8 cellular contexts compared by ENCODE assay signal in the genomic region with DNA sequence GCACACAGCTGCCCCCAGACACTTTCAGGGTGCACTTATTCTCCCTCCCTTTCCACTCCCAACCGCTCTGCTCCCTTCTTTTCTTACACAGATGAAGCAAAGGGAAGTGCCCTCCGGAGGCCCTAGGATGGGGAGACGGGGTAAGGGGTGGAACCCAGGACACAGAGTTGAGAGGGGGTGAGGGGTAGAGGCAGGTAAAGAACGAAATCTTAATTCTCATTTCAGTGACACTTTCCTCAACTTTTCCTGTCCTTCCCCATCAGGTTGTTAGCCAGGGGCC. TPM values are rescaled to one million over a fixed set of nuclear protein-coding genes. Genes with fewer than 3 reads are reported as not detected.
DNase-seq lines count a peak whose midpoint lies in the region; ATAC-seq and TF ChIP-seq lines count a peak whose summit lies in the region.

No MANE protein-coding gene starts in this region.

- H3K4me2 ChIP-seq in neural cell (ENCODE audit: low read length), result peak overlapping the region; percentile 74

- H3K36me3 ChIP-seq in NT2/D1 (ENCODE audit: insufficient read depth, insufficient read length, low read length), result peaks cover 40% of the 10 kb centered on the region
- H3K36me3 ChIP-seq in esophagus (ENCODE audit: control insufficient read depth in 2 of 2, insufficient read depth in 2 of 2, low read length in 1 of 2), result peaks cover 0 to 4% of the 10 kb centered on the region in 2 donors
- peaks cover 11% of the 10 kb centered on the region for H3K36me3 ChIP-seq in neural cell (ENCODE audit: insufficient read depth, low read length)

- CTCF ChIA-PET in AG04449 (lab: Yijun Ruan, JAX), result interaction anchor here (1.2 to 19.0 kb wide), 9 partner anchors 10 to 201 kb away, joined by 3 to 486 read pairs (median 16); partner anchors contain the start of genes PLEKHO1 and VPS45

- ATAC-seq in HG03108 (IDR thresholded peaks at IDR 0.05; ENCODE audit: unreplicated experiment) (no peak), HG02885 (IDR thresholded peaks at IDR 0.05; ENCODE audit: poor library complexity, unreplicated experiment) (no peak)

- no peak for TF ChIP-seq CTCF in AG04449 (IDR thresholded peaks at IDR 0.05; ENCODE audit: insufficient read depth, low read length, missing control alignments)
- TF ChIP-seq CTCF in neural cell (IDR thresholded peaks at IDR 0.05; ENCODE audit: poor library complexity, severe bottlenecking), result no peak

- no peak for TF ChIP-seq RAD21 in neural cell (conservative IDR thresholded peaks at IDR 0.05)

- H3K9me2 ChIP-seq in neural cell (ENCODE audit: insufficient read depth, low read length), result no peaks in the 10 kb centered on the region

- H3K27ac ChIP-seq in esophagus (ENCODE audit: low read depth in 2 of 2, low read length in 1 of 2), result peak overlapping the region; percentile 56 to 92
- peak overlapping the region; percentile 99 for H3K27ac ChIP-seq in neural cell (ENCODE audit: low read length)

- H3F3A ChIP-seq in neural cell (ENCODE audit: insufficient read depth, low read length, poor library complexity, severe bottlenecking), result peaks cover 16% of the 10 kb centered on the region

- no peak overlapping the region for H2AFZ ChIP-seq in neural cell (ENCODE audit: low read depth, low read length)

- no peak for DNase-seq in AG04449 (ENCODE audit: low read depth, low spot score)
- no peak for DNase-seq in NT2/D1 (ENCODE audit: low read depth, low spot score)
- no peak for DNase-seq in stimulated activated CD8-positive, alpha-beta memory T cell treated with anti-CD3 and anti-CD28 coated beads, Interleukin-4, amount 100 ng/mL, for 48 hours
- no peak for DNase-seq in HPDE6-E6E7 (ENCODE audit: extremely low spot score)

- peaks cover 13% of the 10 kb centered on the region for H3K4me1 ChIP-seq in NT2/D1 (ENCODE audit: insufficient read depth, insufficient read length)
- peaks cover 0 to 2% of the 10 kb centered on the region in 2 donors for H3K4me1 ChIP-seq in esophagus (ENCODE audit: control insufficient read depth in 2 of 2, insufficient read depth in 2 of 2, low read length in 1 of 2)

- 57 to 61% methylated on average over 4 of the region's 4 CpGs for WGBS in esophagus, 2 donors

- no peaks in the 10 kb centered on the region for H4K20me1 ChIP-seq in neural cell (ENCODE audit: insufficient read depth)

- TF ChIP-seq EP300 in neural cell (conservative IDR thresholded peaks at IDR 0.05; ENCODE audit: poor library complexity, severe bottlenecking), result no peak

- no peaks in the 10 kb centered on the region for H3K79me2 ChIP-seq in neural cell (replicated peaks; ENCODE audit: insufficient read depth, low read length)

- H3K9ac ChIP-seq in NT2/D1 (ENCODE audit: insufficient read length, low read depth) (peak overlapping the region; percentile 69), neural cell (ENCODE audit: low read length) (peak overlapping the region; percentile 89)

- H3K4me3 ChIP-seq in AG04449 (ENCODE audit: low read depth, low read length), result peak overlapping the region; percentile 29; the same call in 1 of the 2 replicates
- H3K4me3 ChIP-seq in NT2/D1 (ENCODE audit: insufficient read length, low read depth), result peak overlapping the region; percentile 16
- H3K4me3 ChIP-seq in esophagus (ENCODE audit: low read depth in 1 of 2, low read length in 2 of 2), result no peak overlapping the region
- peak overlapping the region; percentile 59 for H3K4me3 ChIP-seq in neural cell (ENCODE audit: low read length)

- POLR2A ChIA-PET in AG04449 (lab: Yijun Ruan, JAX), result interaction anchor here (0.8 to 3.2 kb wide), 4 partner anchors 11 to 276 kb away, joined by 3 to 64 read pairs (median 6); partner anchors contain the start of gene PLEKHO1

- no peaks in the 10 kb centered on the region for H3K9me3 ChIP-seq in NT2/D1 (ENCODE audit: insufficient read depth, low read length)
- H3K9me3 ChIP-seq in esophagus (ENCODE audit: control insufficient read depth in 2 of 2, insufficient read depth in 1 of 2, low read depth in 1 of 2, low read length in 1 of 2), result no peaks in the 10 kb centered on the region
- H3K9me3 ChIP-seq in neural cell (ENCODE audit: low read length), result no peaks in the 10 kb centered on the region

- H3K27me3 ChIP-seq in NT2/D1 (ENCODE audit: insufficient read depth, insufficient read length) (no peaks in the 10 kb centered on the region), esophagus (ENCODE audit: control insufficient read depth in 1 of 2, insufficient read depth in 2 of 2, low read length in 2 of 2) (no peaks in the 10 kb centered on the region), neural cell (ENCODE audit: insufficient read depth, low read depth, low read length) (no peaks in the 10 kb centered on the region)

TF ChIP-seq in neural cell, 6 proteins besides CTCF, POLR2A, EP300 and RAD21:
- TF ChIP-seq POLR2AphosphoS5 (IDR thresholded peaks at IDR 0.05) (no peak), EZH2 (IDR thresholded peaks at IDR 0.05; ENCODE audit: borderline replicate concordance, insufficient read depth, low read length, poor library complexity, severe bottlenecking) (no peak), MXI1 (conservative IDR thresholded peaks at IDR 0.05; ENCODE audit: poor library complexity, severe bottlenecking) (no peak), TAF1 (IDR thresholded peaks at IDR 0.05; ENCODE audit: low read depth) (no peak), SMC3 (conservative IDR thresholded peaks at IDR 0.05; ENCODE audit: poor library complexity) (no peak)
- TF ChIP-seq, protein P1, sequence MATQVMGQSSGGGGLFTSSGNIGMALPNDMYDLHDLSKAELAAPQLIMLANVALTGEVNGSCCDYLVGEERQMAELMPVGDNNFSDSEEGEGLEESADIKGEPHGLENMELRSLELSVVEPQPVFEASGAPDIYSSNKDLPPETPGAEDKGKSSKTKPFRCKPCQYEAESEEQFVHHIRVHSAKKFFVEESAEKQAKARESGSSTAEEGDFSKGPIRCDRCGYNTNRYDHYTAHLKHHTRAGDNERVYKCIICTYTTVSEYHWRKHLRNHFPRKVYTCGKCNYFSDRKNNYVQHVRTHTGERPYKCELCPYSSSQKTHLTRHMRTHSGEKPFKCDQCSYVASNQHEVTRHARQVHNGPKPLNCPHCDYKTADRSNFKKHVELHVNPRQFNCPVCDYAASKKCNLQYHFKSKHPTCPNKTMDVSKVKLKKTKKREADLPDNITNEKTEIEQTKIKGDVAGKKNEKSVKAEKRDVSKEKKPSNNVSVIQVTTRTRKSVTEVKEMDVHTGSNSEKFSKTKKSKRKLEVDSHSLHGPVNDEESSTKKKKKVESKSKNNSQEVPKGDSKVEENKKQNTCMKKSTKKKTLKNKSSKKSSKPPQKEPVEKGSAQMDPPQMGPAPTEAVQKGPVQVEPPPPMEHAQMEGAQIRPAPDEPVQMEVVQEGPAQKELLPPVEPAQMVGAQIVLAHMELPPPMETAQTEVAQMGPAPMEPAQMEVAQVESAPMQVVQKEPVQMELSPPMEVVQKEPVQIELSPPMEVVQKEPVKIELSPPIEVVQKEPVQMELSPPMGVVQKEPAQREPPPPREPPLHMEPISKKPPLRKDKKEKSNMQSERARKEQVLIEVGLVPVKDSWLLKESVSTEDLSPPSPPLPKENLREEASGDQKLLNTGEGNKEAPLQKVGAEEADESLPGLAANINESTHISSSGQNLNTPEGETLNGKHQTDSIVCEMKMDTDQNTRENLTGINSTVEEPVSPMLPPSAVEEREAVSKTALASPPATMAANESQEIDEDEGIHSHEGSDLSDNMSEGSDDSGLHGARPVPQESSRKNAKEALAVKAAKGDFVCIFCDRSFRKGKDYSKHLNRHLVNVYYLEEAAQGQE (IDR thresholded peaks at IDR 0.05; ENCODE audit: borderline replicate concordance), result no peak
TF ChIP-seq in neural cell: peak in this region for 0.

RNA-seq across cellular contexts. Expression of gene PLEKHO1, which starts 12.8 kb away (rescaled TPM):
- polyA plus RNA-seq in esophagus, result 10 to 100 TPM; 25.1 to 36.7 TPM
- 203 and 213 TPM in 2 replicates for polyA plus RNA-seq in neural cell
- 107 and 109 TPM in 2 replicates for polyA minus RNA-seq in neural cell

Comparison
In these comparisons a context has a peak if more than half of its experiments do, and no peak if none do; other contexts are left out.
1. H3K4me3 ChIP-seq: peak in AG04449 (single experiment), NT2/D1 (single experiment) and neural cell (single experiment); none in esophagus (0 of 2).